26 cellular contexts compared by ENCODE assay signal in the genomic region with DNA sequence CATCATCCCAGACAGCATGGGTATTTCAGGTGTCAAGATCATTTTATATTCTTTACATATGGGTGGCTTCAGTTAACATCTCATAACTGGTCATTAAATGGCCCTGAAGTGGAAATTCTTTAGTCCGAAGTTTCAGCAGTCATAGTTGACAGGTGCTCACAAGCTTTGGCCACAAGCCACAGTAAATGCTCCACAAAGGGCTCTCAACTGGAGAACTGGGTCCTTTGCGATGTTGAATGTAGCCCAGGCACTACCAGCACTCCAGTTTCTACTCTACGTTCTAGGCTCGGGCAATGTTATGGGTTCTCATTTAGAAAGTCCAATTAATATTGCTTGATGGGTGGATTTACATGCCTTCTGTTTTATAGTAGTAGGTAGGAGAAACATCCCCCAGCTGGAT.
"Had no signal": no experiment of that assay in that cellular context is flagged by ENCODE, and none has a peak within 500 bp of the region (broad histone marks: within the 10 kb centered on the region; RNA-seq: fewer than 3 reads in every experiment).

No MANE protein-coding gene starts in this region.

- H3K4me2 ChIP-seq: hepatocyte had no signal

- DNase-seq: dermis blood vessel endothelial cell; dorsolateral prefrontal cortex; effector CD4-positive, alpha-beta T cell; effector memory CD4-positive, alpha-beta T cell; foreskin keratinocyte; heart left ventricle; hypothalamus; immature natural killer cell; islet precursor cell; kidney; kidney glomerular epithelial cell; left colon; left ventricle myocardium superior; mammary epithelial cell; mesendoderm; midbrain; naive thymus-derived CD4-positive, alpha-beta T cell had no signal

- H3K4me3 ChIP-seq: coronary artery, dorsolateral prefrontal cortex, esophagus muscularis mucosa, gastroesophageal sphincter, heart left ventricle, hepatocyte, lung had no signal

- H3K27ac ChIP-seq: coronary artery, dorsolateral prefrontal cortex, esophagus muscularis mucosa, foreskin keratinocyte, gastroesophageal sphincter, heart left ventricle, hepatocyte had no signal

- FAIRE-seq: colon, endothelial cell of umbilical vein, frontal cortex, kidney had no signal

- H3K36me3 ChIP-seq: esophagus muscularis mucosa, gastroesophageal sphincter, heart left ventricle had no signal

- ATAC-seq: foreskin keratinocyte; gastroesophageal sphincter; heart left ventricle; left colon; left lobe of liver; left ventricle myocardium superior; naive thymus-derived CD4-positive, alpha-beta T cell had no signal

- H3K9me3 ChIP-seq: esophagus muscularis mucosa, gastroesophageal sphincter, heart left ventricle had no signal

- H3K27me3 ChIP-seq: dorsolateral prefrontal cortex, foreskin keratinocyte, heart left ventricle, hepatocyte had no signal

- H3K4me1 ChIP-seq: esophagus muscularis mucosa, foreskin keratinocyte, gastroesophageal sphincter, heart left ventricle had no signal

- H3K79me2 ChIP-seq: hepatocyte had no signal

- H2AFZ ChIP-seq: hepatocyte had no signal
